Comparison of ENCODE assay signal across 23 cellular contexts in genomic region chr19:41410655-41411054, GRCh38. TPM values are rescaled to one million over a fixed set of nuclear protein-coding genes. Genes with fewer than 3 reads are reported as not detected.
"Had no signal": no experiment of that assay in that cellular context is flagged by ENCODE, and none has a peak within 500 bp of the region (broad histone marks: within the 10 kb centered on the region; RNA-seq: fewer than 3 reads in every experiment).

No MANE protein-coding gene starts in this region.

- H3K36me3 ChIP-seq: colonic mucosa had no signal

- H3K4me1 ChIP-seq: colonic mucosa had no signal

- H3K27me3 ChIP-seq: colonic mucosa, esophagus muscularis mucosa, suprapubic skin had no signal

- DNase-seq: activated CD4-positive, alpha-beta T cell treated with anti-CD3 and anti-CD28 coated beads for 4 hours; activated CD8-positive, alpha-beta T cell treated with anti-CD3 and anti-CD28 coated beads for 36 hours; activated gamma-delta T cell; activated T-cell treated with anti-CD3 and anti-CD28 coated beads, Interleukin-2, amount 50 U/mL, for 72 hours; amniotic stem cell; central memory CD4-positive, alpha-beta T cell; colonic mucosa; naive B cell; stimulated activated CD4-positive, alpha-beta T cell treated with anti-CD3 and anti-CD28 coated beads, Interleukin-15, amount 100 ng/mL, for 24 hours; stimulated activated CD4-positive, alpha-beta T cell treated with anti-CD3 and anti-CD28 coated beads, Interleukin-4, amount 100 ng/mL, for 1 hour; stimulated activated naive CD4-positive, alpha-beta T cell; SW 1271 had no signal

- H3K27me3 Mint-ChIP-seq: activated CD8-positive, alpha-beta T cell treated with anti-CD3 and anti-CD28 coated beads for 36 hours; naive B cell had no signal

- H3K36me3 Mint-ChIP-seq: WTC11 had no signal

- H3K9me3 Mint-ChIP-seq: activated CD8-positive, alpha-beta T cell treated with anti-CD3 and anti-CD28 coated beads for 36 hours; activated naive CD4-positive, alpha-beta T cell treated with anti-CD3 and anti-CD28 coated beads, Interleukin-2, amount 50 U/mL, for 72 hours; activated T-cell treated with anti-CD3 and anti-CD28 coated beads, Interleukin-2, amount 50 U/mL, for 72 hours; naive B cell; WTC11 had no signal

- H3K27ac Mint-ChIP-seq: activated CD8-positive, alpha-beta T cell treated with anti-CD3 and anti-CD28 coated beads for 36 hours; activated T-cell treated with anti-CD3 and anti-CD28 coated beads, Interleukin-2, amount 50 U/mL, for 72 hours; WTC11 had no signal

- H3K4me3 Mint-ChIP-seq: activated CD8-positive, alpha-beta T cell treated with anti-CD3 and anti-CD28 coated beads for 36 hours; activated T-cell treated with anti-CD3 and anti-CD28 coated beads, Interleukin-2, amount 50 U/mL, for 72 hours; WTC11 had no signal

- H3K27ac ChIP-seq: colonic mucosa, suprapubic skin had no signal

- H3K9me3 ChIP-seq: colonic mucosa, esophagus muscularis mucosa, suprapubic skin had no signal

- ATAC-seq: activated CD8-positive, alpha-beta T cell treated with anti-CD3 and anti-CD28 coated beads for 36 hours; activated naive CD4-positive, alpha-beta T cell treated with anti-CD3 and anti-CD28 coated beads, Interleukin-2, amount 50 U/mL, for 72 hours; activated T-cell treated with anti-CD3 and anti-CD28 coated beads, Interleukin-2, amount 50 U/mL, for 72 hours; WTC11 had no signal

- H3K4me3 ChIP-seq: colonic mucosa, esophagus muscularis mucosa, skin epidermis, suprapubic skin had no signal

RNA-seq across cellular contexts. Expression of gene ERICH4, which starts 32.3 kb away (rescaled TPM):
- total RNA-seq: activated CD8-positive, alpha-beta T cell treated with anti-CD3 and anti-CD28 coated beads for 36 hours; activated naive CD4-positive, alpha-beta T cell treated with anti-CD3 and anti-CD28 coated beads, Interleukin-2, amount 50 U/mL, for 72 hours; activated T-cell treated with anti-CD3 and anti-CD28 coated beads, Interleukin-2, amount 50 U/mL, for 72 hours; colonic mucosa; esophagus muscularis mucosa; glomerular endothelial cell; kidney epithelial cell; lung microvascular endothelial cell; mononuclear cell; suprapubic skin; T-helper 2 cell treated with Interferon-gamma antibody and Interleukin-4, amounts not matched to agents 100 ng/mL and 5 ng/mL, for 36 hours; ureter had no signal
